Comparison of ENCODE assay signal across 9 cellular contexts in genomic region chr2:183010112-183010511, GRCh38. TPM values are rescaled to one million over a fixed set of nuclear protein-coding genes. Genes with fewer than 3 reads are reported as not detected.
DNase-seq lines count a peak whose midpoint lies in the region; ATAC-seq and TF ChIP-seq lines count a peak whose summit lies in the region.
"Had no signal": no experiment of that assay in that cellular context is flagged by ENCODE, and none has a peak within 500 bp of the region (broad histone marks: within the 10 kb centered on the region; RNA-seq: fewer than 3 reads in every experiment).

No MANE protein-coding gene starts in this region.

- H3K27me3 ChIP-seq in prostate gland (replicated peaks; ENCODE audit: insufficient read depth): no peaks in the 10 kb centered on the region

- H3K27ac ChIP-seq in prostate gland: no peak overlapping the region

- DNase-seq in HS-27A (ENCODE audit: low read depth): peak; percentile 24
- DNase-seq in SK-N-DZ (ENCODE audit: low spot score): peak; percentile 5
- peak; percentile 58 for DNase-seq in glomerular visceral epithelial cell (ENCODE audit: extremely low spot score)
- DNase-seq in skeletal muscle cell (ENCODE audit: low read depth): peak; percentile 39
- DNase-seq in GF-D8 (lab: John Stamatoyannopoulos, UW): no peak
- no peak for DNase-seq in prostate gland (ENCODE audit: low spot score)
- DNase-seq: GOT3 had no signal

- WGBS in prostate gland: 76% methylated on average over 5 of the region's 5 CpGs

- no peaks in the 10 kb centered on the region for H3K9me3 ChIP-seq in prostate gland

- intact Hi-C loops in prostate gland (cut with DNase I): no loop called here

- no peaks in the 10 kb centered on the region for H3K36me3 ChIP-seq in prostate gland

- TF ChIP-seq CTCF in prostate gland (IDR thresholded peaks at IDR 0.05): no peak

- no peak for TF ChIP-seq POLR2A in prostate gland (IDR thresholded peaks at IDR 0.05)

- no peak overlapping the region for H3K4me3 ChIP-seq in skeletal muscle cell (ENCODE audit: low read depth, low read length)
- H3K4me3 ChIP-seq in prostate gland: no peak overlapping the region

- H3K4me1 ChIP-seq in prostate gland (replicated peaks): no peaks in the 10 kb centered on the region

- ATAC-seq in GM19328 (IDR thresholded peaks at IDR 0.05; ENCODE audit: unreplicated experiment) (no peak), GM18519 (IDR thresholded peaks at IDR 0.05; ENCODE audit: low FRiP score, unreplicated experiment) (no peak)

RNA-seq across cellular contexts. Expression of gene NCKAP1, which starts 28.1 kb away (rescaled TPM):
- polyA plus RNA-seq in SK-N-DZ (2014; cell fraction: cytosol; rRNA removed): 81.2 and 115 TPM in 2 replicates
- 66.9 and 90.6 TPM in 2 replicates for polyA plus RNA-seq in SK-N-DZ (2014; cell fraction: nucleus; rRNA removed)
- total RNA-seq in prostate gland: 100 to 1,000 TPM in 1 of 2 donors, 10 to 100 TPM in 1; 81.7 to 116 TPM

Comparison
In these comparisons a context has a peak if more than half of its experiments do, and no peak if none do; other contexts are left out.
1. DNase-seq: peak in HS-27A (single experiment), SK-N-DZ (single experiment), glomerular visceral epithelial cell (single experiment) and skeletal muscle cell (single experiment); none in GF-D8 (single experiment) and prostate gland (single experiment).